Comparison of ENCODE assay signal across 14 cellular contexts in the genomic region with DNA sequence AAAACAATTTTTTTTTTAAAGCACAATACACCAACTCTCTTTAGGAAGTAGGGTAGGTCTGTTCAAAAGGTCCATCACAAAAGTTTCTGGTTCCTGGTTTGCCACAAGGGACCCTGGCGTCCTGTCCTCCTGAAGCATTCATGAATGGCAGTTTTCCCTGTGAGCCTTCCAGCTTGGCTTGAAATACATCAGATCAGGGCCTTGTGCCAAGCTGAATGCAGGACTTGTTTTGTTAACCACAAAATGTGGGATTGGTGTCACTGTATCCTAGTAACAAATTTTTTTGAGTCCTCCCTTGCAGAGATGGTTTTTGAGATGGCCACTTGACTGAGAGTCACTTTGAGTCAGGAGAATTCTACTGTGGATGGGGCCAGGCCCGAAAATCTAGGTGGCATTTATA. TPM values are rescaled to one million over a fixed set of nuclear protein-coding genes. Genes with fewer than 3 reads are reported as not detected.
A peak's percentile ranks its signal among the peaks of the same experiment; 100 is the strongest.
DNase-seq lines count a peak whose midpoint lies in the region; ATAC-seq and TF ChIP-seq lines count a peak whose summit lies in the region.
"Had no signal": no experiment of that assay in that cellular context is flagged by ENCODE, and none has a peak within 500 bp of the region (broad histone marks: within the 10 kb centered on the region; RNA-seq: fewer than 3 reads in every experiment).

No MANE protein-coding gene starts in this region.

- no peak overlapping the region for H3K27ac Mint-ChIP-seq in CD14-positive monocyte

- H3K4me1 ChIP-seq in Karpas-422 (ENCODE audit: low read length): peaks cover 32% of the 10 kb centered on the region
- H3K4me1 ChIP-seq: SJCRH30 had no signal

- DNase-seq in AG10803 (ENCODE audit: low read depth): peak; percentile 3
- peak; percentile 49 for DNase-seq in LNCaP clone FGC (ENCODE audit: low read depth)
- peak; percentile 29 for DNase-seq in NCI-H2196 treated with DMSO at 0.1 percent for 48 hours (lab: John Stamatoyannopoulos, UW; ENCODE audit: unreplicated experiment)
- peak in 24 of 42 donors; percentile 18 to 85 (median 61) for DNase-seq in head of caudate nucleus
- DNase-seq in CD14-positive monocyte (ENCODE audit: low spot score): no peak
- DNase-seq in islet precursor cell: no peak
- DNase-seq in Karpas-422: no peak
- DNase-seq: dermis blood vessel endothelial cell; mesenchymal stem cell; NK-92 treated with Interleukin-12 subunit alpha and Interleukin-12 subunit beta, amount 100 ng/mL, for 24 hours; SJCRH30; testis had no signal

- H3K27ac ChIP-seq in Karpas-422 (ENCODE audit: low read length): no peak overlapping the region
- H3K27ac ChIP-seq: ovary, SJCRH30, testis had no signal

- no peak overlapping the region for H2AFZ ChIP-seq in Karpas-422 (ENCODE audit: low read length)

- H3K27me3 ChIP-seq in Karpas-422 (ENCODE audit: low read length): no peaks in the 10 kb centered on the region
- H3K27me3 ChIP-seq: ovary, testis had no signal

- peaks cover 0 to 28% (median 11%) of the 10 kb centered on the region in 7 donors for H3K9me3 Mint-ChIP-seq in CD14-positive monocyte

- no peaks in the 10 kb centered on the region for H3K79me2 ChIP-seq in Karpas-422 (ENCODE audit: low read length)

- H3K4me3 ChIP-seq in AG10803 (ENCODE audit: low read length): no peak overlapping the region
- H3K4me3 ChIP-seq in LNCaP clone FGC (ENCODE audit: low read depth, low read length): no peak overlapping the region
- no peak overlapping the region for H3K4me3 ChIP-seq in Karpas-422 (ENCODE audit: low read length)
- H3K4me3 ChIP-seq: ovary, SJCRH30 had no signal

- TF ChIP-seq CTCF in AG10803 (conservative IDR thresholded peaks at IDR 0.05; ENCODE audit: low read length): no peak
- no peak for TF ChIP-seq CTCF in LNCaP clone FGC (IDR thresholded peaks at IDR 0.05; ENCODE audit: control insufficient read depth, extremely low read depth, insufficient read depth)
- no peak for TF ChIP-seq CTCF in CD14-positive monocyte (IDR thresholded peaks at IDR 0.05)

- H3K9me2 ChIP-seq in Karpas-422 (replicated peaks; ENCODE audit: insufficient read depth, low read length): no peaks in the 10 kb centered on the region

- no peaks in the 10 kb centered on the region for H4K20me1 ChIP-seq in Karpas-422 (ENCODE audit: insufficient read depth, low read depth, low read length)

- no peaks in the 10 kb centered on the region for H3K9me3 ChIP-seq in Karpas-422 (ENCODE audit: low read length)
- H3K9me3 ChIP-seq: ovary, SJCRH30, testis had no signal

- peaks cover 66 to 73% (median 71%) of the 10 kb centered on the region in 3 donors for H3K27me3 Mint-ChIP-seq in CD14-positive monocyte (ENCODE audit: low read depth in 3 of 3)

- no peaks in the 10 kb centered on the region for H3K36me3 ChIP-seq in Karpas-422 (ENCODE audit: insufficient read depth, low read length)
- H3K36me3 ChIP-seq: ovary, SJCRH30 had no signal

- intact Hi-C loops in head of caudate nucleus (cut with DNase I) (no loop called here), CD14-positive monocyte (cut with micrococcal nuclease) (no loop called here)

- H3K4me2 ChIP-seq in Karpas-422 (ENCODE audit: low read depth, low read length, poor library complexity, severe bottlenecking): no peak overlapping the region

- peaks cover 30% of the 10 kb centered on the region for H3K4me1 Mint-ChIP-seq in CD14-positive monocyte

- H3K4me3 Mint-ChIP-seq in CD14-positive monocyte: peak overlapping the region in 1 of 2 donors; percentile 87

- ATAC-seq in GM19035 (IDR thresholded peaks at IDR 0.05; ENCODE audit: unreplicated experiment): no peak

- H3K9ac ChIP-seq in Karpas-422 (ENCODE audit: low read length): no peak overlapping the region

- peaks cover 0 to 6% of the 10 kb centered on the region in 2 donors for H3K36me3 Mint-ChIP-seq in CD14-positive monocyte

RNA-seq across cellular contexts. Expression of a gene that starts 3.9 kb away (rescaled TPM):
- not detected for polyA plus RNA-seq in CD14-positive monocyte
- 1.6 and 2.3 TPM in 2 replicates for total RNA-seq in Karpas-422 (2014; rRNA removed; shearing (Covaris generic); ENCODE audit: low replicate concordance)
- total RNA-seq: dermis blood vessel endothelial cell had no signal

Comparison
In these comparisons a context has a peak if more than half of its experiments do, and no peak if none do; other contexts are left out.
1. DNase-seq: peak in AG10803 (single experiment), LNCaP clone FGC (single experiment), NCI-H2196 treated with DMSO at 0.1 percent for 48 hours (single experiment) and head of caudate nucleus (24 of 42); none in CD14-positive monocyte (single experiment), islet precursor cell (single experiment) and Karpas-422 (single experiment).